34 cellular contexts compared by ENCODE assay signal in the genomic region with DNA sequence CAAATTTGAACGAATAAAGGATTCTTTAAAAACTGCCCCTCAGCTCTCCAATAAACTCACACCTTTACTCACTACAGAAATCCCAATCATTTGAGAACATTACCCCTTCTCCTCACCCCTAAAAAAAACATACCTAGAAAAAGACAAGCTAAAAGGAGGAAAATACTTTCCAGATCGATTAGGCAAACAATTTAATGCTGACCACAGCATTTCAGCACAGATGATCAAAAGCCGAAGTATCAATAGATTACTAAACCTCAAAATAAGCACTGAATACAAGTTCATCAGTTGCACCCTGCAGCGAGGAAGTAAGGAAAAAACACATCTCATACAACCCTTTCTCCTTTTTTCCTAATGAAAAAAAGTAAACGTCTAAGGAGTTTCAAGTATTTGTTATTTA.
"Had no signal": no experiment of that assay in that cellular context is flagged by ENCODE, and none has a peak within 500 bp of the region (broad histone marks: within the 10 kb centered on the region; RNA-seq: fewer than 3 reads in every experiment).

No MANE protein-coding gene starts in this region.

- H3K9me3 ChIP-seq: adrenal gland, body of pancreas, breast epithelium had no signal

- FAIRE-seq: TTC549 had no signal

- H3K4me3 Mint-ChIP-seq: activated B cell treated with CpG ODN at 0.5 μM for 24 hours; activated CD4-positive, alpha-beta memory T cell treated with anti-CD3 and anti-CD28 coated beads for 36 hours; activated CD4-positive, alpha-beta T cell treated with anti-CD3 and anti-CD28 coated beads, Interleukin-2, amount 10 ng/mL, durations not matched to agents 24 days and 14 days; activated CD8-positive, alpha-beta T cell treated with anti-CD3 and anti-CD28 coated beads for 36 hours; activated naive CD4-positive, alpha-beta T cell treated with anti-CD3 and anti-CD28 coated beads for 36 hours; activated naive CD8-positive, alpha-beta T cell treated with anti-CD3 and anti-CD28 coated beads for 36 hours; activated T-cell treated with anti-CD3 and anti-CD28 coated beads, Interleukin-2, amount 50 U/mL, for 24 hours; T-helper 1 cell treated with Interleukin-12 subunit alpha and Interleukin-12 subunit beta and Interleukin-4 antibody, amounts not matched to agents 30 μg/mL and 1 μg/mL, for 36 hours; T-helper 2 cell treated with Interferon-gamma antibody and Interleukin-4, amounts not matched to agents 5 μg/mL and 100 μg/mL, for 36 hours had no signal

- H3K4me3 ChIP-seq: adrenal gland, body of pancreas, breast epithelium had no signal

- H3K4me1 ChIP-seq: adrenal gland, body of pancreas, breast epithelium had no signal

- H3K27ac ChIP-seq: adrenal gland, body of pancreas, brain microvascular endothelial cell, breast epithelium, VCaP had no signal

- H3K36me3 ChIP-seq: adrenal gland, brain microvascular endothelial cell, breast epithelium had no signal

- ATAC-seq: activated CD8-positive, alpha-beta T cell treated with anti-CD3 and anti-CD28 coated beads for 36 hours; activated naive CD4-positive, alpha-beta T cell treated with anti-CD3 and anti-CD28 coated beads, Interleukin-2, amount 50 U/mL, for 72 hours; body of pancreas had no signal

- H3K27ac Mint-ChIP-seq: activated B cell treated with CpG ODN at 0.5 μM for 24 hours; activated CD4-positive, alpha-beta memory T cell treated with anti-CD3 and anti-CD28 coated beads for 36 hours; activated CD4-positive, alpha-beta T cell treated with anti-CD3 and anti-CD28 coated beads, Interleukin-2, amount 10 ng/mL, durations not matched to agents 24 days and 14 days; activated CD8-positive, alpha-beta T cell treated with anti-CD3 and anti-CD28 coated beads for 36 hours; activated naive CD4-positive, alpha-beta T cell treated with anti-CD3 and anti-CD28 coated beads for 36 hours; activated naive CD4-positive, alpha-beta T cell treated with anti-CD3 and anti-CD28 coated beads, Interleukin-2, amount 50 U/mL, for 72 hours; activated naive CD8-positive, alpha-beta T cell treated with anti-CD3 and anti-CD28 coated beads for 36 hours; activated T-cell treated with anti-CD3 and anti-CD28 coated beads, Interleukin-2, amount 50 U/mL, for 24 hours; activated T-helper 2 cell treated with anti-CD3 and anti-CD28 coated beads, Interferon-gamma antibody, Interleukin-2, Interleukin-4, amounts not matched to agents 10 μg/mL and 5 μg/mL and 100 μg/mL, durations not matched to agents 14 hours and 24 hours and 36 hours; T-helper 1 cell treated with Interleukin-12 subunit alpha and Interleukin-12 subunit beta and Interleukin-4 antibody, amounts not matched to agents 30 μg/mL and 1 μg/mL, for 36 hours; T-helper 2 cell treated with Interferon-gamma antibody and Interleukin-4, amounts not matched to agents 5 μg/mL and 100 μg/mL, for 36 hours had no signal

- H3K27me3 ChIP-seq: adrenal gland, body of pancreas, brain microvascular endothelial cell had no signal

- H3K27me3 Mint-ChIP-seq: activated B cell treated with CpG ODN at 0.5 μM for 24 hours; activated CD4-positive, alpha-beta memory T cell treated with anti-CD3 and anti-CD28 coated beads for 36 hours; activated CD4-positive, alpha-beta T cell treated with anti-CD3 and anti-CD28 coated beads, Interleukin-2, amount 10 ng/mL, durations not matched to agents 24 days and 14 days; activated CD8-positive, alpha-beta T cell treated with anti-CD3 and anti-CD28 coated beads for 36 hours; activated naive CD8-positive, alpha-beta T cell treated with anti-CD3 and anti-CD28 coated beads for 36 hours had no signal

- H3K9me3 Mint-ChIP-seq: activated B cell treated with CpG ODN at 0.5 μM for 24 hours; activated CD4-positive, alpha-beta memory T cell treated with anti-CD3 and anti-CD28 coated beads for 36 hours; activated CD4-positive, alpha-beta T cell treated with anti-CD3 and anti-CD28 coated beads, Interleukin-2, amount 10 ng/mL, durations not matched to agents 24 days and 14 days; activated CD8-positive, alpha-beta T cell treated with anti-CD3 and anti-CD28 coated beads for 36 hours; activated naive CD4-positive, alpha-beta T cell treated with anti-CD3 and anti-CD28 coated beads for 36 hours; activated naive CD4-positive, alpha-beta T cell treated with anti-CD3 and anti-CD28 coated beads, Interleukin-2, amount 50 U/mL, for 72 hours; activated naive CD8-positive, alpha-beta T cell treated with anti-CD3 and anti-CD28 coated beads for 36 hours; activated T-cell treated with anti-CD3 and anti-CD28 coated beads, Interleukin-2, amount 50 U/mL, for 24 hours; activated T-helper 2 cell treated with anti-CD3 and anti-CD28 coated beads, Interferon-gamma antibody, Interleukin-2, Interleukin-4, amounts not matched to agents 10 μg/mL and 5 μg/mL and 100 μg/mL, durations not matched to agents 14 hours and 24 hours and 36 hours; T-helper 1 cell treated with Interleukin-12 subunit alpha and Interleukin-12 subunit beta and Interleukin-4 antibody, amounts not matched to agents 30 μg/mL and 1 μg/mL, for 36 hours; T-helper 2 cell treated with Interferon-gamma antibody and Interleukin-4, amounts not matched to agents 5 μg/mL and 100 μg/mL, for 36 hours had no signal

- DNase-seq: activated B cell treated with CpG ODN at 0.5 μM for 24 hours; activated CD4-positive, alpha-beta memory T cell treated with anti-CD3 and anti-CD28 coated beads for 36 hours; activated CD4-positive, alpha-beta T cell treated with anti-CD3 and anti-CD28 coated beads for 4 hours; activated CD4-positive, alpha-beta T cell treated with anti-CD3 and anti-CD28 coated beads, Interleukin-2, amount 10 ng/mL, durations not matched to agents 24 days and 14 days; activated CD4-positive, alpha-beta T cell treated with anti-CD3 and anti-CD28 coated beads, Interleukin-2, amount 50 U/mL, for 1 hour; activated CD4-positive, alpha-beta T cell treated with anti-CD3 and anti-CD28 coated beads, Interleukin-2, amount 50 U/mL, for 4 hours; activated CD4-positive, CD25-positive, alpha-beta regulatory T cell treated with anti-CD3 and anti-CD28 coated beads, Interleukin-2, amount 50 U/mL, for 72 hours; activated CD8-positive, alpha-beta memory T cell treated with anti-CD3 and anti-CD28 coated beads, Interleukin-2, amount 50 U/mL, for 4 hours; activated CD8-positive, alpha-beta T cell treated with anti-CD3 and anti-CD28 coated beads for 36 hours; activated effector memory CD4-positive, alpha-beta T cell treated with anti-CD3 and anti-CD28 coated beads, Interleukin-2, amount 50 U/mL, for 16 hours; activated gamma-delta T cell treated with Interleukin-2 at 50 U/mL for 16 hours; activated naive CD4-positive, alpha-beta T cell; activated naive CD4-positive, alpha-beta T cell treated with anti-CD3 and anti-CD28 coated beads for 36 hours; activated naive CD4-positive, alpha-beta T cell treated with anti-CD3 and anti-CD28 coated beads, Interleukin-2, amount 50 U/mL, for 16 hours; activated naive CD8-positive, alpha-beta T cell treated with anti-CD3 and anti-CD28 coated beads for 36 hours; activated T-cell treated with anti-CD3 and anti-CD28 coated beads for 4 hours; activated T-cell treated with anti-CD3 and anti-CD28 coated beads, Interleukin-2, amount 50 U/mL, for 24 hours; activated T-cell treated with anti-CD3 and anti-CD28 coated beads, Interleukin-2, amount 50 U/mL, for 48 hours; adrenal gland; amniotic stem cell; aorta; body of pancreas; brain microvascular endothelial cell; central memory CD4-positive, alpha-beta T cell; T-helper 1 cell; T-helper 2 cell; T-helper 9 cell had no signal
